ENCODE assay signal across 8 cellular contexts in the genomic region with DNA sequence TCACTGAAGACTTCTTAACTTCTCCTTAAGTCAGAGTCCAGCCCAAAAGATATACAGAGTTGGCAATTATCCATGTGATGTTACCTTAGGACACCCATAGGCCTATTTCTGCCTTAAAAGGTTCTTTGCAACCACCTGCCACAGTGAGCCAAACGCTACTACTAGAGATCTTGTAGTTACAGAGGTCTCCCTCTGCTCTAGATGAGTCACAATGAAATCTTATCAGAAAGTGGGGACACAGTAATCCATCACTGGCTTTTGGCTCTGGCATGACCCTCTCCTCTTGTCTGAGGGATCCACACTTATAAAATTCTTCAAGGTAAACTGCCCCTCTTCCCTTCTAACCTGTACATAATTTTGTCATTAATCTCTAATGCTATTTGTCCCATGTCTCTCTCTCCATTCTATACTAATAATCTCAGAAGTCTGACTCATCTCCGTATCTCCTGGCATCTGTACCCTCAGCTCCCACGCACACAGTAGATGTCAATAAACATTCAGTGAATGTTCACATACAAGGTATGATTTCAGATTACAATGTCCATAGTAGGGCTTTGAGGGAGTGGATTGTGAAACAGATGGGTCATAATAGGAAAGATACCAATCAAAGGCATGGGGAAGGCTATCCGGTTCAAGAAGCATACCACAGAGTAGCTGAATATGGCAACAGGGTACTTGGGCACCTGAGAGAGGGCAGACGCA.
DNase-seq lines count a peak whose midpoint lies in the region; ATAC-seq lines count a peak whose summit lies in the region.

No MANE protein-coding gene starts in this region.

- H2BK15ac ChIP-seq in neuronal stem cell (ENCODE audit: low read length) = no peak overlapping the region

- H2BK5ac ChIP-seq in neuronal stem cell (ENCODE audit: low read length) = no peak overlapping the region

- peaks cover 0 to 7% of the 10 kb centered on the region in 2 donors for H3K4me1 ChIP-seq in neuronal stem cell (ENCODE audit: control insufficient read depth in 2 of 2, insufficient read depth in 1 of 2, low read depth in 1 of 2, low read length in 2 of 2)

- peak; percentile 60 for DNase-seq in activated CD8-positive, alpha-beta memory T cell treated with anti-CD3 and anti-CD28 coated beads, Interleukin-2, amount 10 ng/mL, durations not matched to agents 7 days and 5 days
- DNase-seq in activated CD8-positive, alpha-beta memory T cell treated with anti-CD3 and anti-CD28 coated beads, Interleukin-2, amount 50 U/mL, for 48 hours = no peak
- peak; percentile 16 for DNase-seq in activated naive CD4-positive, alpha-beta T cell treated with anti-CD3 and anti-CD28 coated beads, Interleukin-2, amount 50 U/mL, for 16 hours
- no peak for DNase-seq in iPS-NIHi11 (ENCODE audit: low spot score)
- DNase-seq in neuronal stem cell (ENCODE audit: low spot score) = no peak

- peak overlapping the region; percentile 63 for H3K27ac Mint-ChIP-seq in activated CD8-positive, alpha-beta memory T cell treated with anti-CD3 and anti-CD28 coated beads, Interleukin-2, amount 10 ng/mL, durations not matched to agents 7 days and 5 days
- peak overlapping the region; percentile 1 for H3K27ac Mint-ChIP-seq in stimulated activated memory B cell treated with anti-CD40 and anti-IgM and Interleukin-4, amounts not matched to agents 10 μg/mL and 1 μg/mL and 100 μg/mL, for 72 hours

- no peaks in the 10 kb centered on the region for H3K36me3 ChIP-seq in neuronal stem cell (replicated peaks in 1 of 2; ENCODE audit: control insufficient read depth in 2 of 2, insufficient read depth in 2 of 2, low read length in 2 of 2)

- no peak overlapping the region for H3K18ac ChIP-seq in neuronal stem cell (ENCODE audit: low read length)

- peak overlapping the region; percentile 2 for H3K4me3 Mint-ChIP-seq in activated CD8-positive, alpha-beta memory T cell treated with anti-CD3 and anti-CD28 coated beads, Interleukin-2, amount 10 ng/mL, durations not matched to agents 7 days and 5 days
- no peak overlapping the region for H3K4me3 Mint-ChIP-seq in stimulated activated memory B cell treated with anti-CD40 and anti-IgM and Interleukin-4, amounts not matched to agents 10 μg/mL and 1 μg/mL and 100 μg/mL, for 72 hours

- H3K27ac ChIP-seq in neuronal stem cell (replicated peaks; ENCODE audit: low read length) = no peak overlapping the region

- no peak overlapping the region for H2BK120ac ChIP-seq in neuronal stem cell (ENCODE audit: low read depth, low read length)

- no peak overlapping the region for H2AK5ac ChIP-seq in neuronal stem cell (ENCODE audit: low read depth, low read length)

- H3K9me3 Mint-ChIP-seq in activated CD8-positive, alpha-beta memory T cell treated with anti-CD3 and anti-CD28 coated beads, Interleukin-2, amount 10 ng/mL, durations not matched to agents 7 days and 5 days (ENCODE audit: low read depth) = no peaks in the 10 kb centered on the region
- H3K9me3 Mint-ChIP-seq in stimulated activated memory B cell treated with anti-CD40 and anti-IgM and Interleukin-4, amounts not matched to agents 10 μg/mL and 1 μg/mL and 100 μg/mL, for 72 hours = no peaks in the 10 kb centered on the region

- no peak overlapping the region for H3K4me2 ChIP-seq in neuronal stem cell (ENCODE audit: insufficient read depth, low read length, poor library complexity, severe bottlenecking)

- peaks cover 23% of the 10 kb centered on the region for H3K36me3 Mint-ChIP-seq in activated CD8-positive, alpha-beta memory T cell treated with anti-CD3 and anti-CD28 coated beads, Interleukin-2, amount 10 ng/mL, durations not matched to agents 7 days and 5 days
- peaks cover 11% of the 10 kb centered on the region for H3K36me3 Mint-ChIP-seq in stimulated activated memory B cell treated with anti-CD40 and anti-IgM and Interleukin-4, amounts not matched to agents 10 μg/mL and 1 μg/mL and 100 μg/mL, for 72 hours

- H3K4me3 ChIP-seq in neuronal stem cell (ENCODE audit: low read length in 2 of 2) = no peak overlapping the region

- H4K8ac ChIP-seq in neuronal stem cell (ENCODE audit: low read depth, low read length) = no peak overlapping the region

- no peak overlapping the region for H3K9ac ChIP-seq in neuronal stem cell (ENCODE audit: low read depth, low read length, poor library complexity)

- H3K4me1 Mint-ChIP-seq in activated CD8-positive, alpha-beta memory T cell treated with anti-CD3 and anti-CD28 coated beads, Interleukin-2, amount 10 ng/mL, durations not matched to agents 7 days and 5 days = peaks cover 79% of the 10 kb centered on the region
- H3K4me1 Mint-ChIP-seq in stimulated activated memory B cell treated with anti-CD40 and anti-IgM and Interleukin-4, amounts not matched to agents 10 μg/mL and 1 μg/mL and 100 μg/mL, for 72 hours = peaks cover 70% of the 10 kb centered on the region

- no peak overlapping the region for H3K23ac ChIP-seq in neuronal stem cell (ENCODE audit: low read depth, low read length, poor library complexity)

- no peak overlapping the region for H3K4ac ChIP-seq in neuronal stem cell (ENCODE audit: low read length)

- H3K27me3 Mint-ChIP-seq in activated CD8-positive, alpha-beta memory T cell treated with anti-CD3 and anti-CD28 coated beads, Interleukin-2, amount 10 ng/mL, durations not matched to agents 7 days and 5 days = peaks cover 13% of the 10 kb centered on the region
- no peaks in the 10 kb centered on the region for H3K27me3 Mint-ChIP-seq in stimulated activated memory B cell treated with anti-CD40 and anti-IgM and Interleukin-4, amounts not matched to agents 10 μg/mL and 1 μg/mL and 100 μg/mL, for 72 hours

- H2BK12ac ChIP-seq in neuronal stem cell (ENCODE audit: low read length) = no peak overlapping the region

- peak; percentile 37 for ATAC-seq in activated CD8-positive, alpha-beta memory T cell treated with anti-CD3 and anti-CD28 coated beads, Interleukin-2, amount 10 ng/mL, durations not matched to agents 7 days and 5 days
- ATAC-seq in HG03135 (IDR thresholded peaks at IDR 0.05; ENCODE audit: unreplicated experiment) = peak; percentile 25
- peak; percentile 37 for ATAC-seq in stimulated activated memory B cell treated with anti-CD40 and anti-IgM and Interleukin-4, amounts not matched to agents 10 μg/mL and 1 μg/mL and 100 μg/mL, for 72 hours
- ATAC-seq in HG02840 (IDR thresholded peaks at IDR 0.05; ENCODE audit: low FRiP score, unreplicated experiment) = no peak

- no peak overlapping the region for H2AFZ ChIP-seq in neuronal stem cell (ENCODE audit: low read length)

- CTCF ChIA-PET in activated CD8-positive, alpha-beta memory T cell treated with anti-CD3 and anti-CD28 coated beads, Interleukin-2, amount 10 ng/mL, durations not matched to agents 7 days and 5 days (lab: Charles Lee) = interaction anchor here (1.1 to 2.3 kb wide), 6 partner anchors 8 to 93 kb away, joined by 3 to 7 read pairs (median 6); no protein-coding TSS in a partner anchor

- no peaks in the 10 kb centered on the region for H3K9me3 ChIP-seq in neuronal stem cell (replicated peaks in 1 of 2; ENCODE audit: control insufficient read depth in 2 of 2, insufficient read depth in 1 of 2, low read depth in 1 of 2, low read length in 2 of 2)

- WGBS in neuronal stem cell (ENCODE audit: extremely low coverage in 2 of 2, insufficient read length in 2 of 2, insufficient replicate concordance in 1 of 2), 2 donors = no CpG with 5 or more reads among the region's 5 CpGs

- H3K14ac ChIP-seq in neuronal stem cell (ENCODE audit: low read length) = no peak overlapping the region

- H3K79me1 ChIP-seq in neuronal stem cell (ENCODE audit: low read depth, low read length) = no peaks in the 10 kb centered on the region

- H3K27me3 ChIP-seq in neuronal stem cell (ENCODE audit: control insufficient read depth in 3 of 3, insufficient read depth in 3 of 3, low read depth in 1 of 3, low read length in 3 of 3) = no peaks in the 10 kb centered on the region

- no peak overlapping the region for H4K91ac ChIP-seq in neuronal stem cell (ENCODE audit: low read depth, low read length, poor library complexity)

Comparison
In these comparisons a context has a peak if more than half of its experiments do, and no peak if none do; other contexts are left out.
1. DNase-seq: peak in activated CD8-positive, alpha-beta memory T cell treated with anti-CD3 and anti-CD28 coated beads, Interleukin-2, amount 10 ng/mL, durations not matched to agents 7 days and 5 days (single experiment) and activated naive CD4-positive, alpha-beta T cell treated with anti-CD3 and anti-CD28 coated beads, Interleukin-2, amount 50 U/mL, for 16 hours (single experiment); none in activated CD8-positive, alpha-beta memory T cell treated with anti-CD3 and anti-CD28 coated beads, Interleukin-2, amount 50 U/mL, for 48 hours (single experiment), iPS-NIHi11 (single experiment) and neuronal stem cell (single experiment).